In the genomic region with DNA sequence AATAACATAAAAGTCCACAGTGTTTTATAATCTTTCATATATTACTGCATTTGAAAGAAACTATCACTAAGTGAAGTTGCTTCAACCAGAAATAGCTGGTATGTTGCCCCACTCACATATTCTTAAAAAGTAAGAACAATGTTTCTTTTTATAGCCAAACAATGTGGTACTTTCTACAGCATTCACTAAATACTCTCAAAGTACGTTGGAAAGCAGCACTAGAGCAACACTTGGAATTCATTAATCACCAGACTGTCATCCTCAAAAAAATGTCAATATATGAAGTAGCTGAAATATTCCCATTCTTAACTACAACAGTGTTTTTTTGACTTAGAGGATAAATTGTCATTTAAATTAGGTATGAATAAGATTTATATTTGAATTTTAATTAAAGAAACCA, we compare ENCODE assay signal across 2 cellular contexts.
TF ChIP-seq lines count a peak whose summit lies in the region.

No MANE protein-coding gene starts in this region.

TF ChIP-seq in HepG2, 621 proteins besides CTCF, POLR2A, EP300 and RAD21:
- no peak for TF ChIP-seq SOX13 (IDR thresholded peaks at IDR 0.05)
- peak in 1 of 2 experiments; percentile 49; a peak in 1 of 4 replicates for TF ChIP-seq SOX13 (CRISPR knock-in tag; conservative IDR thresholded peaks at IDR 0.05 in 1 of 2, IDR thresholded peaks at IDR 0.05 in 1 of 2)
- no peak for TF ChIP-seq KLF12 (CRISPR knock-in tag; IDR thresholded peaks at IDR 0.05; ENCODE audit: borderline replicate concordance)
- TF ChIP-seq SOX5 (CRISPR knock-in tag; IDR thresholded peaks at IDR 0.05; ENCODE audit: borderline replicate concordance), result 0 out of 2 replicates have a peak, but pooled peaks have one; percentile 9
- no peak for TF ChIP-seq SMYD3 (CRISPR knock-in tag; IDR thresholded peaks at IDR 0.05)
- no peak for TF ChIP-seq ZNF724P (CRISPR knock-in tag; IDR thresholded peaks at IDR 0.05; ENCODE audit: borderline replicate concordance)
- TF ChIP-seq NCOR1 (IDR thresholded peaks at IDR 0.05; ENCODE audit: borderline replicate concordance, low read length), result 0 out of 2 replicates have a peak, but pooled peaks have one; percentile 19
- no peak for TF ChIP-seq ZNF570 (CRISPR knock-in tag; IDR thresholded peaks at IDR 0.05; ENCODE audit: borderline replicate concordance)

TF ChIP-seq in endothelial cell of umbilical vein, 7 proteins besides CTCF, POLR2A, EP300 and RAD21:
- no peak for TF ChIP-seq GATA2 (IDR thresholded peaks at IDR 0.05; ENCODE audit: insufficient read depth, insufficient read length, low read depth, low read length)
- TF ChIP-seq JUN (IDR thresholded peaks at IDR 0.05; ENCODE audit: borderline replicate concordance, insufficient read depth, insufficient read length, low read depth), result no peak
- no peak for TF ChIP-seq POLR2AphosphoS5 (IDR thresholded peaks at IDR 0.05; ENCODE audit: insufficient read depth, low read depth, low read length)
- no peak for TF ChIP-seq MYC (IDR thresholded peaks at IDR 0.05; ENCODE audit: low read depth, low read length)
- TF ChIP-seq, protein P1, sequence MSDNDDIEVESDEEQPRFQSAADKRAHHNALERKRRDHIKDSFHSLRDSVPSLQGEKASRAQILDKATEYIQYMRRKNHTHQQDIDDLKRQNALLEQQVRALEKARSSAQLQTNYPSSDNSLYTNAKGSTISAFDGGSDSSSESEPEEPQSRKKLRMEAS (IDR thresholded peaks at IDR 0.05; ENCODE audit: insufficient read depth, insufficient read length), result no peak
- no peak for TF ChIP-seq FOS (IDR thresholded peaks at IDR 0.05; ENCODE audit: borderline replicate concordance, insufficient read depth, low read length)
- TF ChIP-seq EZH2 (IDR thresholded peaks at IDR 0.05; ENCODE audit: borderline replicate concordance, low read depth, low read length, severe bottlenecking), result no peak
TF ChIP-seq in endothelial cell of umbilical vein: peak in this region for 0.
